Comparison of ENCODE assay signal across 25 cellular contexts in the genomic region with DNA sequence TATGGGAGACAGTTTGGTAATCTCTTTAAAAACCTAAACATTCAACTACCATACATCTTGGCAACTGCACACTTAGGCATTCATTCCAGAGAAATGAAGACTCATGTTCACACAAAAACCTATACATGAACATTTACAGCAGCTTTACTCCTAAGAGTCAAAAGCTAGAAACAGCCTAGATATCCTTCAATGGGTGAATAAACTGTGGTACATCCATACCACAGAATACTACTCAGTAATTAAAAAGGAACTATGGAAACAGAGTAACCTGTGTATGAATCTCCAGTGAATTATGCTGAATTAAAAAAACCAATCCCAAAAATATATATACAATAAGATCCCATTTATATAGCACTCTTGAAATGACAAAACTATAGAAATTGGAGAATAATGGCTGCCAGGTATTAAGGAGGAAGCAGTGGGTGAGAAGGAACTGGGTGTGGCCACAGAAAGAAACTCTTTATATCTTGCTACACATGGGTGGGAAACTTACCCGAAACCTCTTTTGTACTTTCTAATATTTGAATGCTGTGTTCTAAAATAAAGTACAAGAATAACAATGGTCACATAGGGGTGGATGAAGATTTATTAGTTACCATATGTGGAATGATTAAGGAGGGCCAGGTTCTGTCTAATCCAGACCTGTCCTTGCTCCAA. TPM values are rescaled to one million over a fixed set of nuclear protein-coding genes. Genes with fewer than 3 reads are reported as not detected.
DNase-seq lines count a peak whose midpoint lies in the region; ATAC-seq and TF ChIP-seq lines count a peak whose summit lies in the region.
"Had no signal": no experiment of that assay in that cellular context is flagged by ENCODE, and none has a peak within 500 bp of the region (broad histone marks: within the 10 kb centered on the region; RNA-seq: fewer than 3 reads in every experiment).

No MANE protein-coding gene starts in this region.

- WGBS in SK-N-SH (ENCODE audit: low lambda C conversion rate), result 97% methylated on average over 1 of the region's 1 CpG
- 93% methylated on average over 1 of the region's 1 CpG for WGBS in prostate gland

- peaks cover 5 to 19% (median 10%) of the 10 kb centered on the region in 7 donors for H3K9me3 Mint-ChIP-seq in naive B cell
- peaks cover 0 to 11% (median 5%) of the 10 kb centered on the region in 11 donors for H3K9me3 Mint-ChIP-seq in naive thymus-derived CD4-positive, alpha-beta T cell
- H3K9me3 Mint-ChIP-seq: dendritic cell treated with granulocyte-macrophage colony-stimulating factor and Interleukin-4, amounts not matched to agents 40 ng/mL and 50 ng/mL, for 4 days had no signal

- CTCF ChIA-PET in SK-N-SH (lab: Yijun Ruan, JAX), result interaction anchor here (1.0 kb wide), 1 partner anchor 12 kb away, joined by 4 read pairs; no protein-coding TSS in a partner anchor
- CTCF ChIA-PET in naive thymus-derived CD4-positive, alpha-beta T cell (lab: Charles Lee), result interaction anchor here (0.6 kb wide), 1 partner anchor 171 kb away, joined by 3 read pairs; no protein-coding TSS in a partner anchor

- H3K36me3 ChIP-seq in SK-N-SH (replicated peaks in 1 of 2; ENCODE audit: control insufficient read depth in 1 of 2, insufficient read depth in 2 of 2, low read length in 1 of 2), result peaks cover 0 to 4% of the 10 kb centered on the region in 2 experiments
- H3K36me3 ChIP-seq in naive thymus-derived CD4-positive, alpha-beta T cell (ENCODE audit: control insufficient read depth in 2 of 3, insufficient read depth in 3 of 3, low read length in 3 of 3), result no peaks in the 10 kb centered on the region
- H3K36me3 ChIP-seq in prostate gland, result no peaks in the 10 kb centered on the region

- no peaks in the 10 kb centered on the region for H3K9me3 ChIP-seq in SK-N-SH
- H3K9me3 ChIP-seq in naive thymus-derived CD4-positive, alpha-beta T cell (ENCODE audit: control insufficient read depth in 2 of 3, low read length in 3 of 3), result no peaks in the 10 kb centered on the region
- H3K9me3 ChIP-seq in prostate gland, result no peaks in the 10 kb centered on the region

- no peak for TF ChIP-seq POLR2A in prostate gland (IDR thresholded peaks at IDR 0.05)

- no peaks in the 10 kb centered on the region for H4K20me1 ChIP-seq in SK-N-SH (ENCODE audit: insufficient read depth)

- no peak overlapping the region for H2AFZ ChIP-seq in SK-N-SH (ENCODE audit: low read depth)
- H2AFZ ChIP-seq: GM23248 had no signal

- H3K27ac Mint-ChIP-seq in naive B cell, result peak overlapping the region; percentile 42 to 94 (median 80)
- H3K27ac Mint-ChIP-seq in naive thymus-derived CD4-positive, alpha-beta T cell, result peak overlapping the region in 3 of 9 donors; percentile 3 to 73 (median 35)
- H3K27ac Mint-ChIP-seq: dendritic cell treated with granulocyte-macrophage colony-stimulating factor and Interleukin-4, amounts not matched to agents 40 ng/mL and 50 ng/mL, for 4 days; stimulated activated naive CD8-positive, alpha-beta T cell treated with anti-CD3 and anti-CD28 coated beads, Interleukin-15, amount 100 ng/mL, for 72 hours; T-helper 2 cell treated with Interferon-gamma antibody and Interleukin-4, amounts not matched to agents 5 μg/mL and 100 μg/mL, for 36 hours had no signal

- H3K27ac ChIP-seq in SK-N-SH (ENCODE audit: low read depth in 2 of 2, low read length in 1 of 2), result no peak overlapping the region
- no peak overlapping the region for H3K27ac ChIP-seq in naive thymus-derived CD4-positive, alpha-beta T cell (ENCODE audit: low read depth, low read length)
- no peak overlapping the region for H3K27ac ChIP-seq in prostate gland
- H3K27ac ChIP-seq: 22Rv1, GM23248, VCaP had no signal

- H3F3A ChIP-seq in SK-N-SH (replicated peaks; ENCODE audit: insufficient read depth), result peaks cover 14% of the 10 kb centered on the region

- POLR2A ChIA-PET in SK-N-SH (lab: Yijun Ruan, JAX), result no interaction called here
- POLR2A ChIA-PET in naive thymus-derived CD4-positive, alpha-beta T cell (lab: Charles Lee), result no interaction called here

- H3K4me1 Mint-ChIP-seq in naive B cell, result peaks cover 64 to 96% (median 78%) of the 10 kb centered on the region in 3 donors
- H3K4me1 Mint-ChIP-seq in naive thymus-derived CD4-positive, alpha-beta T cell, result peaks cover 0 to 61% (median 10%) of the 10 kb centered on the region in 7 donors

- ATAC-seq in SK-N-SH treated with all-trans-retinoic acid at 6 μM for 48 hours (no peak), GM21447 (IDR thresholded peaks at IDR 0.05; ENCODE audit: unreplicated experiment) (peak; percentile 25), HG02884 (IDR thresholded peaks at IDR 0.05; ENCODE audit: unreplicated experiment) (peak; percentile 29), naive B cell (ENCODE audit: low read depth in 2 of 2) (peak; percentile 24 to 59), omental fat pad (ENCODE audit: low FRiP score) (no peak)
- ATAC-seq in naive thymus-derived CD4-positive, alpha-beta T cell, result no peak

- TF ChIP-seq CTCF in SK-N-SH (IDR thresholded peaks at IDR 0.05), result no peak
- no peak for TF ChIP-seq CTCF in prostate gland (IDR thresholded peaks at IDR 0.05)
- TF ChIP-seq CTCF in omental fat pad (IDR thresholded peaks at IDR 0.05), result no peak

- H3K4me3 ChIP-seq in SK-N-SH (ENCODE audit: low read depth in 2 of 2, low read length in 1 of 2) (no peak overlapping the region), prostate gland (no peak overlapping the region)
- no peak overlapping the region for H3K4me3 ChIP-seq in naive thymus-derived CD4-positive, alpha-beta T cell (ENCODE audit: low read length)
- H3K4me3 ChIP-seq: GM23248 had no signal

- H3K4me1 ChIP-seq in SK-N-SH (ENCODE audit: control insufficient read depth in 1 of 2, insufficient read depth in 2 of 2, low read depth in 1 of 2, low read length in 1 of 2) (no peaks in the 10 kb centered on the region; a peak in 1 of 4 replicates), prostate gland (replicated peaks) (no peaks in the 10 kb centered on the region)
- H3K4me1 ChIP-seq in naive thymus-derived CD4-positive, alpha-beta T cell (ENCODE audit: control insufficient read depth in 2 of 2, insufficient read depth in 2 of 2, low read length in 2 of 2), result no peaks in the 10 kb centered on the region

- intact Hi-C loops in naive thymus-derived CD4-positive, alpha-beta T cell (cut with micrococcal nuclease), result loop anchor here in 1 of 2 donors (1.0 kb wide), 1 partner anchor 12 kb away; no protein-coding TSS in a partner anchor
- intact Hi-C loops in prostate gland (cut with DNase I), result no loop called here

- TF ChIP-seq RAD21 in SK-N-SH (IDR thresholded peaks at IDR 0.05; ENCODE audit: low read length), result no peak

- H3K36me3 Mint-ChIP-seq in naive B cell, result peaks cover 2 to 26% of the 10 kb centered on the region in 2 donors
- H3K36me3 Mint-ChIP-seq in naive thymus-derived CD4-positive, alpha-beta T cell, result peaks cover 0 to 26% (median 4%) of the 10 kb centered on the region in 5 donors

- H3K79me2 ChIP-seq in SK-N-SH (ENCODE audit: insufficient read depth), result peaks cover 90% of the 10 kb centered on the region

- no peak for TF ChIP-seq EP300 in SK-N-SH (IDR thresholded peaks at IDR 0.05; ENCODE audit: borderline replicate concordance in 1 of 2, low read depth in 1 of 2, low read length in 1 of 2)

- H3K9me2 ChIP-seq in SK-N-SH, result no peaks in the 10 kb centered on the region

- DNase-seq in SK-N-SH, result no peak
- DNase-seq in naive B cell, result peak; percentile 11
- DNase-seq in naive thymus-derived CD4-positive, alpha-beta T cell, result no peak
- no peak for DNase-seq in prostate gland (ENCODE audit: low spot score)
- DNase-seq in omental fat pad (ENCODE audit: low spot score), result no peak
- DNase-seq: activated CD4-positive, alpha-beta T cell treated with anti-CD3 and anti-CD28 coated beads, Interleukin-2, amount 50 U/mL, for 4 hours; activated naive CD4-positive, alpha-beta T cell treated with Interleukin-2 at 50 U/mL for 16 hours; aorta; COR-L47; DMS79 treated with DMSO at 0.1 percent for 48 hours; Karpas-422; NCI-H1694 treated with DMSO at 0.1 percent for 48 hours; NCI-H774; occipital lobe; stimulated activated CD4-positive, alpha-beta T cell treated with anti-CD3 and anti-CD28 coated beads, Interleukin-4, amount 100 ng/mL, for 24 hours; stimulated activated naive CD8-positive, alpha-beta T cell treated with anti-CD3 and anti-CD28 coated beads, Interleukin-15, amount 100 ng/mL, for 72 hours; trophoblast cell had no signal

- no peaks in the 10 kb centered on the region for H3K27me3 ChIP-seq in SK-N-SH (ENCODE audit: insufficient read depth)
- H3K27me3 ChIP-seq in naive thymus-derived CD4-positive, alpha-beta T cell (ENCODE audit: control insufficient read depth in 2 of 2, insufficient read depth in 2 of 2, low read length in 2 of 2), result no peaks in the 10 kb centered on the region
- no peaks in the 10 kb centered on the region for H3K27me3 ChIP-seq in prostate gland (replicated peaks; ENCODE audit: insufficient read depth)

- H3K27me3 Mint-ChIP-seq in naive B cell, result no peaks in the 10 kb centered on the region
- peaks cover 0 to 3% (median 0%) of the 10 kb centered on the region in 5 donors for H3K27me3 Mint-ChIP-seq in naive thymus-derived CD4-positive, alpha-beta T cell
- H3K27me3 Mint-ChIP-seq: dendritic cell treated with granulocyte-macrophage colony-stimulating factor and Interleukin-4, amounts not matched to agents 40 ng/mL and 50 ng/mL, for 4 days had no signal

- H3K4me3 Mint-ChIP-seq in naive B cell, result peak overlapping the region; percentile 58 to 85 (median 74)
- peak overlapping the region in 1 of 10 donors; percentile 33 for H3K4me3 Mint-ChIP-seq in naive thymus-derived CD4-positive, alpha-beta T cell
- H3K4me3 Mint-ChIP-seq: dendritic cell treated with granulocyte-macrophage colony-stimulating factor and Interleukin-4, amounts not matched to agents 40 ng/mL and 50 ng/mL, for 4 days; stimulated activated naive CD8-positive, alpha-beta T cell treated with anti-CD3 and anti-CD28 coated beads, Interleukin-15, amount 100 ng/mL, for 72 hours; T-helper 2 cell treated with Interferon-gamma antibody and Interleukin-4, amounts not matched to agents 5 μg/mL and 100 μg/mL, for 36 hours had no signal

- no peak overlapping the region for H3K9ac ChIP-seq in SK-N-SH
- H3K9ac ChIP-seq: GM23248 had no signal

- no peak overlapping the region for H3K4me2 ChIP-seq in SK-N-SH

TF ChIP-seq in SK-N-SH, 30 proteins besides CTCF, POLR2A, EP300 and RAD21 (continues in another document):
- TF ChIP-seq ELF1 (IDR thresholded peaks at IDR 0.05) (no peak), TCF12 (IDR thresholded peaks at IDR 0.05) (no peak)

RNA-seq across cellular contexts. Expression of gene SESTD1, which starts 13.7 kb away (rescaled TPM):
- polyA plus RNA-seq in SK-N-SH (2012; rRNA removed) (4.6 and 5.1 TPM in 2 replicates), naive B cell (ENCODE audit: low read depth in 6 of 6) (10 to 100 TPM; 25.4 to 88.7 (median 66.2) TPM)
- polyA plus RNA-seq in SK-N-SH (2012; cell fraction: cytosol; rRNA removed), result 6.4 and 7.1 TPM in 2 replicates
- 8.3 and 12.1 TPM in 2 replicates for polyA plus RNA-seq in SK-N-SH (2012; cell fraction: nucleus; rRNA removed)
- 10 to 100 TPM in 2 of 5 experiments, 1 to 10 TPM in 3; 6.1 to 23.2 (median 8.1) TPM for total RNA-seq in naive thymus-derived CD4-positive, alpha-beta T cell
- polyA plus RNA-seq in naive thymus-derived CD4-positive, alpha-beta T cell, result 1 to 10 TPM; 1.2 to 2.5 TPM
- total RNA-seq in prostate gland (10 to 100 TPM in 1 of 2 donors, 1 to 10 TPM in 1; 7.7 to 35.4 TPM), omental fat pad (10 to 100 TPM; 47.0 to 80.9 (median 56.8) TPM)

Comparison
In these comparisons a context has a peak if more than half of its experiments do, and no peak if none do; other contexts are left out.
1. ATAC-seq: peak in GM21447 (single experiment), HG02884 (single experiment) and naive B cell (2 of 2); none in SK-N-SH treated with all-trans-retinoic acid at 6 μM for 48 hours (single experiment), naive thymus-derived CD4-positive, alpha-beta T cell (single experiment) and omental fat pad (single experiment).